13 cellular contexts compared by ENCODE assay signal in the genomic region with DNA sequence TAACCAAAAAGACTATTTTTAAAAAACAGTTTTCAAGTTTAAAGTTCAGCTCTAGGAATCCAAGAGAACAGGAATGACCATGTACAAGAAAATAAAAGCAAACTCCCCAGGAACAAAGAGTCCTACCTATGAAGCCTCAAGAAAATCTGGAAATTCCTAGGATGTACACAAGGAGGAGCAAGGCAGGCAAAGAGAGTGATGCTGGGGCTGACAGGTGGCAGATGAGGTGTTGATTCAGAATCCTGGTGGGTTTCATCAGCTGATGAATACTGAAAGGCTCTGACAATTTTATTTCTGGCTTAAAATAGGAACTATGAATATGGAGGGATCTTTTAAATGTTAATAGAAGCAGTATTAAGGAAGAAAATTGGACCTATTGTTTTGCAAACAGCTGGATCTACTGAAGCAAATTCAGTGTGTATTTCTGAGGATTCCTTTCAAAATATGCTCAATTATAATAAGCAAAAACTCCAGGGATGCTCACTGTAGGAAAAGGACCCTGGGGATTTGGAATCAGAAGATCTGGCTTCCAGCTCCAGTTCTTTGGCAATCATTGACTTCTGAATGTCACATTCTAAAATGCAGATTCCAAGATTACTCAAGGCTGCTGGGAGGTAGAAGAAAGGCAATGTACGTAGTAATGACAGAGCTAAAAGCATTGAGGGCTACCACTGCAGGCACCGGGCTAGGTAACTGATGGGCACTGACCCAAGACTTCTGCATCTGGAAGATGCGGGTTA. TPM values are rescaled to one million over a fixed set of nuclear protein-coding genes. Genes with fewer than 3 reads are reported as not detected.
DNase-seq lines count a peak whose midpoint lies in the region; ATAC-seq and TF ChIP-seq lines count a peak whose summit lies in the region.
"Had no signal": no experiment of that assay in that cellular context is flagged by ENCODE, and none has a peak within 500 bp of the region (broad histone marks: within the 10 kb centered on the region; RNA-seq: fewer than 3 reads in every experiment).

No MANE protein-coding gene starts in this region.

- no peak overlapping the region for H3K9ac ChIP-seq in mammary epithelial cell (ENCODE audit: insufficient read depth, low read length)

- in situ Hi-C loops in mammary epithelial cell (cut with MboI; ENCODE audit: low sequenced_read_pairs in 2 of 2) (no loop called here), HAP-1 (cut with MboI; ENCODE audit: low sequenced_read_pairs) (no loop called here)

- CTCF ChIA-PET in AG04450 (lab: Charles Lee) (interaction anchor here (0.6 to 1.9 kb wide), 3 partner anchors 20 to 151 kb away, joined by 3 to 5 read pairs (median 3); no protein-coding TSS in a partner anchor), mammary epithelial cell (lab: Charles Lee; ENCODE audit: low non-redundant PET) (no interaction called here)

- H3K9me3 ChIP-seq in AG04450 (ENCODE audit: control insufficient read depth, insufficient read depth, low read length) (no peaks in the 10 kb centered on the region), mammary epithelial cell (replicated peaks; ENCODE audit: insufficient read depth, low read length) (no peaks in the 10 kb centered on the region), HAP-1 (no peaks in the 10 kb centered on the region)

- no TSS peak for BruUV-seq in mammary epithelial cell (replicated peaks; lab: Mats Ljungman, UMichigan)

- H3K4me3 ChIP-seq in AG04450 (ENCODE audit: low read depth, low read length) (no peak overlapping the region), mammary epithelial cell (replicated peaks in 1 of 3; ENCODE audit: insufficient read depth in 1 of 3, low read depth in 2 of 3, low read length in 3 of 3) (no peak overlapping the region), HAP-1 (no peak overlapping the region)

- H3K79me2 ChIP-seq in mammary epithelial cell (ENCODE audit: insufficient read depth, low read length), result no peaks in the 10 kb centered on the region

- H2AFZ ChIP-seq in mammary epithelial cell (ENCODE audit: low read depth, low read length), result no peak overlapping the region

- no peaks in the 10 kb centered on the region for H3K36me3 ChIP-seq in mammary epithelial cell (ENCODE audit: insufficient read depth, low read length)
- H3K36me3 ChIP-seq in HAP-1 (replicated peaks), result no peaks in the 10 kb centered on the region

- intact Hi-C loops in mammary epithelial cell (cut with micrococcal nuclease) (loop anchor here (1.0 kb wide), 4 partner anchors 29 to 141 kb away; no protein-coding TSS in a partner anchor), left colon (cut with DNase I, micrococcal nuclease) (no loop called here)

- peaks cover 5% of the 10 kb centered on the region for H3K27me3 ChIP-seq in AG04450 (ENCODE audit: control insufficient read depth, insufficient read depth, low read length)
- no peaks in the 10 kb centered on the region for H3K27me3 ChIP-seq in mammary epithelial cell (ENCODE audit: insufficient read depth, low read length)
- no peaks in the 10 kb centered on the region for H3K27me3 ChIP-seq in HAP-1 (ENCODE audit: low read depth)

- ATAC-seq in left colon (peak; percentile 67), esophagus mucosa (no peak), HG03135 (IDR thresholded peaks at IDR 0.05; ENCODE audit: unreplicated experiment) (no peak)

- 0 out of 2 replicates have a peak, but pooled peaks have one; percentile 19 for TF ChIP-seq CTCF in AG04450 (IDR thresholded peaks at IDR 0.05; ENCODE audit: low read depth, low read length)
- peak; percentile 20 to 64 for TF ChIP-seq CTCF in mammary epithelial cell (conservative IDR thresholded peaks at IDR 0.05 in 1 of 2, IDR thresholded peaks at IDR 0.05 in 1 of 2; ENCODE audit: extremely low read depth in 1 of 2, insufficient read depth in 1 of 2, low read depth in 1 of 2, low read length in 2 of 2)

- POLR2A ChIA-PET in AG04450 (lab: Yijun Ruan, JAX), result no interaction called here

- no peaks in the 10 kb centered on the region for H3K4me1 ChIP-seq in mammary epithelial cell (ENCODE audit: insufficient read depth, low read length)
- peaks cover 6% of the 10 kb centered on the region; the same call in 1 of the 2 replicates for H3K4me1 ChIP-seq in HAP-1

- dilution Hi-C loops in mammary epithelial cell (cut with HindIII; ENCODE audit: low sequenced_read_pairs), result no loop called here

- 57% methylated on average over 3 of the region's 3 CpGs for WGBS in mammary epithelial cell (ENCODE audit: low coverage, missing lambda C conversion rate)

- H3K27ac ChIP-seq in AG04450 (ENCODE audit: low read depth, low read length) (no peak overlapping the region), mammary epithelial cell (ENCODE audit: insufficient read depth, low read depth, low read length) (no peak overlapping the region)

- H3K4me2 ChIP-seq in mammary epithelial cell (ENCODE audit: insufficient read depth, low read depth, low read length), result no peak overlapping the region

- DNase-seq in AG04450 (ENCODE audit: low read depth, low spot score), result no peak
- peak; percentile 15 for DNase-seq in HT1080 (ENCODE audit: low read depth)
- no peak for DNase-seq in mammary epithelial cell
- no peak for DNase-seq in left colon
- DNase-seq in MV-4-11 (lab: John Stamatoyannopoulos, UW), result no peak
- DNase-seq in HAP-1 (ENCODE audit: low spot score in 2 of 2), result no peak
- DNase-seq: activated CD4-positive, alpha-beta T cell treated with anti-CD3 and anti-CD28 coated beads for 48 hours; CD4-positive, CD25-positive, alpha-beta regulatory T cell; NCI-H187 had no signal

- H4K20me1 ChIP-seq in mammary epithelial cell (ENCODE audit: insufficient read depth, low read length), result no peaks in the 10 kb centered on the region

RNA-seq across cellular contexts. Expression of a gene that starts 28.0 kb away (rescaled TPM):
- polyA plus RNA-seq in AG04450 (2011; rRNA removed) (0.87 and 1.1 TPM in 2 replicates), mammary epithelial cell (27.3 TPM)
- polyA minus RNA-seq in AG04450 (2011; rRNA and poly(A)+ RNA removed), result 1.8 TPM in 2 replicates
- total RNA-seq in HT1080 (2014; rRNA removed; shearing (Covaris generic)), result 16.0 and 18.9 TPM in 2 replicates
- polyA plus RNA-seq in HT1080 (2015; cell fraction: cytosol; rRNA removed), result 9.4 and 10.1 TPM in 2 replicates
- 25.6 and 35.8 TPM in 2 replicates for polyA plus RNA-seq in HT1080 (2015; cell fraction: nucleus; rRNA removed)
- total RNA-seq in mammary epithelial cell (10 to 100 TPM; 57.3 to 76.1 TPM), left colon (10 to 100 TPM; 54.9 to 62.9 TPM), esophagus mucosa (49.8 TPM)
- polyA minus RNA-seq in mammary epithelial cell, result 44.5 TPM

RNA-seq across cellular contexts. Expression of a gene that starts 35.6 kb away (rescaled TPM):
- polyA plus RNA-seq in AG04450 (2011; rRNA removed) (not detected in 2 replicates), mammary epithelial cell (not detected)
- not detected in 2 replicates for polyA minus RNA-seq in AG04450 (2011; rRNA and poly(A)+ RNA removed)
- not detected in 2 replicates for total RNA-seq in HT1080 (2014; rRNA removed; shearing (Covaris generic))
- polyA plus RNA-seq in HT1080 (2015; cell fraction: cytosol; rRNA removed), result not detected in 2 replicates
- polyA plus RNA-seq in HT1080 (2015; cell fraction: nucleus; rRNA removed), result not detected in 2 replicates
- total RNA-seq in mammary epithelial cell (not detected), left colon (not detected), esophagus mucosa (not detected)
- not detected for polyA minus RNA-seq in mammary epithelial cell
- total RNA-seq: activated T-helper 2 cell treated with anti-CD3 and anti-CD28 coated beads, Interferon-gamma antibody, Interleukin-2, Interleukin-4, amounts not matched to agents 10 μg/mL and 5 μg/mL and 100 μg/mL, durations not matched to agents 14 hours and 24 hours and 36 hours; CD4-positive, CD25-positive, alpha-beta regulatory T cell; fibroblast of lung had no signal
- polyA plus RNA-seq: fibroblast of lung had no signal
